22 cellular contexts compared by ENCODE assay signal in the genomic region with DNA sequence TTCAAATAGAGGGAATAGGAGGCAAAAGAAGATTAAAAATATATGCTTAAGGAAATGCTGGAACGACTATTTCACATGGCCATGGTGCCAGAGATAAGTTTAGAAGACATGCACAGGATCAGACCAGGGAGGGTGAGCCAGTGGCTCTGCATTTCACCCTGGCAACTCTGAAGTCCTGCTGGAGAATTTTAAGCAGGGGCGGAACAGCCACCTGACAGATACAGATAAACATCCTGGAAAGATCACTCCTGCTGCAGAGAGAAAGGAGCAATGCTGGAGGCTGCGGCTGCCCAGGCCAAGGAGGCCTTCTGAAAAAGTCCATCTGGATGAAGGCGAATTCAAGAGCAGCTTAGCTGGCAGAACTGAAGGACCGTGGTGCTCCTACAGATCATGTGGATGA.
A peak's percentile ranks its signal among the peaks of the same experiment; 100 is the strongest.
DNase-seq lines count a peak whose midpoint lies in the region; ATAC-seq and TF ChIP-seq lines count a peak whose summit lies in the region.
"Had no signal": no experiment of that assay in that cellular context is flagged by ENCODE, and none has a peak within 500 bp of the region (broad histone marks: within the 10 kb centered on the region; RNA-seq: fewer than 3 reads in every experiment).

No MANE protein-coding gene starts in this region.

- no peak overlapping the region for H3K27ac ChIP-seq in CD4-positive, alpha-beta memory T cell (ENCODE audit: low read depth, low read length)
- no peak overlapping the region for H3K27ac ChIP-seq in WERI-Rb-1
- H3K27ac ChIP-seq: neural progenitor cell, pancreas, thoracic aorta, VCaP had no signal

- H3K27me3 Mint-ChIP-seq in activated CD4-positive, alpha-beta T cell treated with anti-CD3 and anti-CD28 coated beads, Interleukin-2, amount 10 ng/mL, durations not matched to agents 24 days and 14 days, result no peaks in the 10 kb centered on the region
- H3K27me3 Mint-ChIP-seq in CD4-positive, alpha-beta memory T cell, result no peaks in the 10 kb centered on the region
- no peaks in the 10 kb centered on the region for H3K27me3 Mint-ChIP-seq in activated CD8-positive, alpha-beta T cell treated with anti-CD3 and anti-CD28 coated beads, Interleukin-2, amount 10 ng/mL, durations not matched to agents 7 days and 5 days (ENCODE audit: low read depth)
- H3K27me3 Mint-ChIP-seq in immature natural killer cell (ENCODE audit: low read depth in 3 of 3) (peaks cover 0 to 2% (median 2%) of the 10 kb centered on the region in 3 donors), glutamatergic neuron (ENCODE audit: unreplicated experiment) (peaks cover 2% of the 10 kb centered on the region)

- CTCF ChIA-PET in CD4-positive, alpha-beta memory T cell (lab: Charles Lee; ENCODE audit: partially characterized antibody), result interaction anchor here (1.1 to 3.3 kb wide), 7 partner anchors 17 to 1015 kb away, joined by 3 to 34 read pairs (median 10); no protein-coding TSS in a partner anchor
- CTCF ChIA-PET in activated CD8-positive, alpha-beta T cell treated with anti-CD3 and anti-CD28 coated beads, Interleukin-2, amount 10 ng/mL, durations not matched to agents 7 days and 5 days (lab: Charles Lee), result interaction anchor here (0.9 to 4.3 kb wide), 8 partner anchors 9 to 175 kb away, joined by 3 to 40 read pairs (median 4); no protein-coding TSS in a partner anchor

- H3K36me3 Mint-ChIP-seq in activated CD4-positive, alpha-beta T cell treated with anti-CD3 and anti-CD28 coated beads, Interleukin-2, amount 10 ng/mL, durations not matched to agents 24 days and 14 days (ENCODE audit: low read depth), result peaks cover 36% of the 10 kb centered on the region
- no peaks in the 10 kb centered on the region for H3K36me3 Mint-ChIP-seq in CD4-positive, alpha-beta memory T cell
- H3K36me3 Mint-ChIP-seq in activated CD8-positive, alpha-beta T cell treated with anti-CD3 and anti-CD28 coated beads, Interleukin-2, amount 10 ng/mL, durations not matched to agents 7 days and 5 days (ENCODE audit: low read depth), result peaks cover 50% of the 10 kb centered on the region
- no peaks in the 10 kb centered on the region for H3K36me3 Mint-ChIP-seq in immature natural killer cell
- peaks cover 8% of the 10 kb centered on the region for H3K36me3 Mint-ChIP-seq in glutamatergic neuron (ENCODE audit: unreplicated experiment)
- H3K36me3 Mint-ChIP-seq: CD14-positive monocyte had no signal

- POLR2A ChIA-PET in CD4-positive, alpha-beta memory T cell (lab: Charles Lee; ENCODE audit: partially characterized antibody), result interaction anchor here (1.0 to 1.2 kb wide), 2 partner anchors 106 to 1007 kb away, joined by 3 to 4 read pairs; no protein-coding TSS in a partner anchor
- POLR2A ChIA-PET in activated CD8-positive, alpha-beta T cell treated with anti-CD3 and anti-CD28 coated beads, Interleukin-2, amount 10 ng/mL, durations not matched to agents 7 days and 5 days (lab: Charles Lee), result interaction anchor here (2.0 to 2.7 kb wide), 2 partner anchors 53 to 1011 kb away, joined by 7 to 16 read pairs; no protein-coding TSS in a partner anchor

- H3K9me3 Mint-ChIP-seq in activated CD4-positive, alpha-beta T cell treated with anti-CD3 and anti-CD28 coated beads, Interleukin-2, amount 10 ng/mL, durations not matched to agents 24 days and 14 days, result peaks cover 21% of the 10 kb centered on the region
- H3K9me3 Mint-ChIP-seq in CD4-positive, alpha-beta memory T cell, result peaks cover 0 to 1% (median 0%) of the 10 kb centered on the region in 8 donors
- H3K9me3 Mint-ChIP-seq in activated CD8-positive, alpha-beta T cell treated with anti-CD3 and anti-CD28 coated beads, Interleukin-2, amount 10 ng/mL, durations not matched to agents 7 days and 5 days (ENCODE audit: insufficient read depth), result peaks cover 4% of the 10 kb centered on the region
- H3K9me3 Mint-ChIP-seq in immature natural killer cell (peaks cover 0 to 6% (median 0%) of the 10 kb centered on the region in 6 donors), glutamatergic neuron (ENCODE audit: unreplicated experiment) (peaks cover 9% of the 10 kb centered on the region)
- H3K9me3 Mint-ChIP-seq: CD14-positive monocyte, endodermal cell had no signal

- peaks cover 56% of the 10 kb centered on the region for H3K4me1 Mint-ChIP-seq in activated CD4-positive, alpha-beta T cell treated with anti-CD3 and anti-CD28 coated beads, Interleukin-2, amount 10 ng/mL, durations not matched to agents 24 days and 14 days
- H3K4me1 Mint-ChIP-seq in CD4-positive, alpha-beta memory T cell, result peaks cover 19 to 36% (median 25%) of the 10 kb centered on the region in 4 donors
- H3K4me1 Mint-ChIP-seq in activated CD8-positive, alpha-beta T cell treated with anti-CD3 and anti-CD28 coated beads, Interleukin-2, amount 10 ng/mL, durations not matched to agents 7 days and 5 days (ENCODE audit: low read depth), result peaks cover 49% of the 10 kb centered on the region
- H3K4me1 Mint-ChIP-seq in immature natural killer cell, result peaks cover 25 to 34% of the 10 kb centered on the region in 2 donors
- peaks cover 34% of the 10 kb centered on the region for H3K4me1 Mint-ChIP-seq in glutamatergic neuron (ENCODE audit: low read depth, unreplicated experiment)
- H3K4me1 Mint-ChIP-seq: neural progenitor cell had no signal

- no peak for TF ChIP-seq CTCF in WERI-Rb-1 (IDR thresholded peaks at IDR 0.05; ENCODE audit: low read depth, low read length)
- TF ChIP-seq CTCF in glutamatergic neuron (IDR thresholded peaks at IDR 0.05; ENCODE audit: partially characterized antibody, unreplicated experiment), result no peak

- H3K4me3 ChIP-seq in CD4-positive, alpha-beta memory T cell (ENCODE audit: low read length in 2 of 2), result no peak overlapping the region
- H3K4me3 ChIP-seq in WERI-Rb-1 (ENCODE audit: low read depth, low read length), result no peak overlapping the region
- H3K4me3 ChIP-seq: neural progenitor cell, pancreas, skin epidermis, thoracic aorta had no signal

- H3K9me3 ChIP-seq in CD4-positive, alpha-beta memory T cell (ENCODE audit: control insufficient read depth in 1 of 2, low read length in 2 of 2), result no peaks in the 10 kb centered on the region
- peaks cover 3% of the 10 kb centered on the region for H3K9me3 ChIP-seq in WERI-Rb-1 (ENCODE audit: severe bottlenecking)
- H3K9me3 ChIP-seq: pancreas, thoracic aorta had no signal

- H3K4me1 ChIP-seq in CD4-positive, alpha-beta memory T cell (ENCODE audit: insufficient read depth, low read length), result peaks cover 19% of the 10 kb centered on the region
- H3K4me1 ChIP-seq: neural progenitor cell, pancreas had no signal

- peak overlapping the region; percentile 70 for H3K4me3 Mint-ChIP-seq in activated CD4-positive, alpha-beta T cell treated with anti-CD3 and anti-CD28 coated beads, Interleukin-2, amount 10 ng/mL, durations not matched to agents 24 days and 14 days
- peak overlapping the region in 3 of 8 donors; percentile 57 to 80 (median 76) for H3K4me3 Mint-ChIP-seq in CD4-positive, alpha-beta memory T cell
- H3K4me3 Mint-ChIP-seq in activated CD8-positive, alpha-beta T cell treated with anti-CD3 and anti-CD28 coated beads, Interleukin-2, amount 10 ng/mL, durations not matched to agents 7 days and 5 days, result peak overlapping the region; percentile 0
- peak overlapping the region in 3 of 5 donors; percentile 5 to 70 (median 55) for H3K4me3 Mint-ChIP-seq in immature natural killer cell
- no peak overlapping the region for H3K4me3 Mint-ChIP-seq in glutamatergic neuron (ENCODE audit: unreplicated experiment)
- H3K4me3 Mint-ChIP-seq: CD14-positive monocyte, endodermal cell, neural progenitor cell had no signal

- intact Hi-C loops in activated CD4-positive, alpha-beta T cell treated with anti-CD3 and anti-CD28 coated beads, Interleukin-2, amount 10 ng/mL, durations not matched to agents 24 days and 14 days (cut with micrococcal nuclease), result loop anchor here (2.0 to 10.0 kb wide), 11 partner anchors 51 to 870 kb away; no protein-coding TSS in a partner anchor
- intact Hi-C loops in CD4-positive, alpha-beta memory T cell (cut with micrococcal nuclease), result loop anchor here (2.0 to 5.0 kb wide), 2 partner anchors 576 to 1010 kb away; a partner anchor contains a TSS

- H3K27ac Mint-ChIP-seq in activated CD4-positive, alpha-beta T cell treated with anti-CD3 and anti-CD28 coated beads, Interleukin-2, amount 10 ng/mL, durations not matched to agents 24 days and 14 days, result peak overlapping the region; percentile 98
- H3K27ac Mint-ChIP-seq in CD4-positive, alpha-beta memory T cell, result peak overlapping the region in 6 of 7 donors; percentile 76 to 93 (median 89)
- H3K27ac Mint-ChIP-seq in activated CD8-positive, alpha-beta T cell treated with anti-CD3 and anti-CD28 coated beads, Interleukin-2, amount 10 ng/mL, durations not matched to agents 7 days and 5 days, result peak overlapping the region; percentile 87
- H3K27ac Mint-ChIP-seq in immature natural killer cell (peak overlapping the region in 5 of 6 donors; percentile 75 to 91 (median 88)), glutamatergic neuron (ENCODE audit: unreplicated experiment) (no peak overlapping the region)
- H3K27ac Mint-ChIP-seq: endodermal cell, neural progenitor cell had no signal

- H3K36me3 ChIP-seq in CD4-positive, alpha-beta memory T cell (ENCODE audit: insufficient read depth, low read length), result no peaks in the 10 kb centered on the region
- H3K36me3 ChIP-seq in WERI-Rb-1, result no peaks in the 10 kb centered on the region
- H3K36me3 ChIP-seq: neural progenitor cell, pancreas, thoracic aorta had no signal

- ATAC-seq in activated CD8-positive, alpha-beta T cell treated with anti-CD3 and anti-CD28 coated beads, Interleukin-2, amount 10 ng/mL, durations not matched to agents 7 days and 5 days, result no peak
- no peak for ATAC-seq in HG02840 (IDR thresholded peaks at IDR 0.05; ENCODE audit: low FRiP score, unreplicated experiment)

- peak; percentile 54 for DNase-seq in activated CD4-positive, alpha-beta T cell treated with anti-CD3 and anti-CD28 coated beads, Interleukin-2, amount 10 ng/mL, durations not matched to agents 24 days and 14 days
- DNase-seq in activated CD4-positive, alpha-beta T cell treated with anti-CD3 and anti-CD28 coated beads, Interleukin-2, amount 50 U/mL, for 48 hours, result no peak
- no peak for DNase-seq in CD4-positive, alpha-beta memory T cell
- DNase-seq in activated CD8-positive, alpha-beta T cell treated with anti-CD3 and anti-CD28 coated beads, Interleukin-2, amount 10 ng/mL, durations not matched to agents 7 days and 5 days, result no peak
- DNase-seq in immature natural killer cell, result no peak
- no peak for DNase-seq in WERI-Rb-1
- DNase-seq in glutamatergic neuron, result no peak
- DNase-seq: endodermal cell, GF-D8, NCI-H1436 treated with DMSO at 0.1 percent for 48 hours, NCI-H2107, NCI-H345, NCI-H69, pancreas, Right ventricle myocardium superior, T1000 had no signal

- no peaks in the 10 kb centered on the region for H3K27me3 ChIP-seq in CD4-positive, alpha-beta memory T cell (ENCODE audit: insufficient read depth, low read length)
- no peaks in the 10 kb centered on the region for H3K27me3 ChIP-seq in WERI-Rb-1 (ENCODE audit: insufficient read depth, low read depth, severe bottlenecking)
- H3K27me3 ChIP-seq: neural progenitor cell, pancreas had no signal
